Comparison of ENCODE assay signal across 9 cellular contexts in genomic region chr2:233059797-233060499, GRCh38. TPM values are rescaled to one million over a fixed set of nuclear protein-coding genes. Genes with fewer than 3 reads are reported as not detected.
DNase-seq lines count a peak whose midpoint lies in the region; ATAC-seq and TF ChIP-seq lines count a peak whose summit lies in the region.
"Had no signal": no experiment of that assay in that cellular context is flagged by ENCODE, and none has a peak within 500 bp of the region (broad histone marks: within the 10 kb centered on the region; RNA-seq: fewer than 3 reads in every experiment).

Gene INPP5D (plus strand): TSS chr2:233060342. CDS start chr2:233060479, 137 bp downstream.

- peak within 1 kb of the TSS; percentile 96 for H3K4me3 Mint-ChIP-seq in activated CD4-positive, alpha-beta T cell treated with anti-CD3 and anti-CD28 coated beads for 36 hours

- H3K27ac Mint-ChIP-seq in activated CD4-positive, alpha-beta T cell treated with anti-CD3 and anti-CD28 coated beads for 36 hours = peak within 1 kb of the TSS; percentile 90

- H3K27ac ChIP-seq in dorsolateral prefrontal cortex = peak within 1 kb of the TSS in 55 of 59 donors; percentile 25 to 87 (median 69)
- H3K27ac ChIP-seq: 22Rv1 had no signal

- DNase-seq in DMS53 (lab: John Stamatoyannopoulos, UW) (peak; percentile 48), DMS53 treated with DMSO at 0.1 percent for 48 hours (lab: John Stamatoyannopoulos, UW; ENCODE audit: unreplicated experiment) (no peak), dorsolateral prefrontal cortex (peak in 3 of 10 donors; percentile 28 to 37 (median 32)), pons (ENCODE audit: low spot score) (peak; percentile 74), foreskin melanocyte (no peak)
- peak; percentile 83 for DNase-seq in activated CD4-positive, alpha-beta T cell treated with anti-CD3 and anti-CD28 coated beads for 36 hours

- POLR2A ChIA-PET in activated CD4-positive, alpha-beta T cell treated with anti-CD3 and anti-CD28 coated beads for 36 hours (lab: Charles Lee) = interaction anchor here (0.5 to 2.4 kb wide), 7 partner anchors 15 to 1384 kb away, joined by 3 to 29 read pairs (median 4); partner anchors contain the start of gene ATG16L1

- CTCF ChIA-PET in activated CD4-positive, alpha-beta T cell treated with anti-CD3 and anti-CD28 coated beads for 36 hours (lab: Charles Lee) = interaction anchor here (0.7 to 3.4 kb wide), 21 partner anchors 8 to 209 kb away, joined by 3 to 22 read pairs (median 4); partner anchors contain the start of gene ATG16L1

- no peaks in the 10 kb centered on the region for H3K9me3 Mint-ChIP-seq in activated CD4-positive, alpha-beta T cell treated with anti-CD3 and anti-CD28 coated beads for 36 hours (ENCODE audit: low read depth)

- intact Hi-C loops in activated CD4-positive, alpha-beta T cell treated with anti-CD3 and anti-CD28 coated beads for 36 hours (cut with DNase I, micrococcal nuclease) = loop anchor here (1.0 to 10.0 kb wide), 8 partner anchors 40 to 455 kb away; partner anchors contain the start of genes ATG16L1 (in 1 of the 2), DGKD (in 1 of the 2) and GIGYF2 (in 1 of the 2)
- intact Hi-C loops in dorsolateral prefrontal cortex (cut with DNase I) = loop anchor here in 1 of 2 donors (2.0 kb wide), 1 partner anchor 205 kb away; no protein-coding TSS in a partner anchor

- peak within 1 kb of the TSS in 57 of 59 donors; percentile 2 to 64 (median 40) for H3K4me3 ChIP-seq in dorsolateral prefrontal cortex

- peaks cover 4% of the 10 kb centered on the region for H3K36me3 Mint-ChIP-seq in activated CD4-positive, alpha-beta T cell treated with anti-CD3 and anti-CD28 coated beads for 36 hours (ENCODE audit: low read depth)

- no peaks in the 10 kb centered on the region for H3K27me3 Mint-ChIP-seq in activated CD4-positive, alpha-beta T cell treated with anti-CD3 and anti-CD28 coated beads for 36 hours

- ATAC-seq in HG03521 (IDR thresholded peaks at IDR 0.05; ENCODE audit: unreplicated experiment) (peak; percentile 40), HG02884 (IDR thresholded peaks at IDR 0.05; ENCODE audit: unreplicated experiment) (no peak)
- ATAC-seq in activated CD4-positive, alpha-beta T cell treated with anti-CD3 and anti-CD28 coated beads for 36 hours = peak; percentile 68

- TF ChIP-seq CTCF in dorsolateral prefrontal cortex (IDR thresholded peaks at IDR 0.05 in 54 of 56, conservative IDR thresholded peaks at IDR 0.05 in 2 of 56; ENCODE audit: low read depth in 1 of 56, partially characterized antibody in 56 of 56) = no peak

- no peaks in the 10 kb centered on the region for H3K27me3 ChIP-seq in dorsolateral prefrontal cortex

- H3K4me1 Mint-ChIP-seq in activated CD4-positive, alpha-beta T cell treated with anti-CD3 and anti-CD28 coated beads for 36 hours = peaks cover 30% of the 10 kb centered on the region

RNA-seq across cellular contexts. Expression of gene INPP5D, which starts in this region (rescaled TPM):
- total RNA-seq in activated CD4-positive, alpha-beta T cell treated with anti-CD3 and anti-CD28 coated beads for 36 hours = 10 to 100 TPM; 40.5 to 53.4 TPM
- total RNA-seq in dorsolateral prefrontal cortex = 10 to 100 TPM in 117 of 120 experiments, 1 to 10 TPM in 3; 5.0 to 38.5 (median 18.8) TPM

Comparison
In these comparisons a context has a peak if more than half of its experiments do, and no peak if none do; other contexts are left out.
1. DNase-seq: peak in DMS53 (single experiment), activated CD4-positive, alpha-beta T cell treated with anti-CD3 and anti-CD28 coated beads for 36 hours (single experiment) and pons (single experiment); none in DMS53 treated with DMSO at 0.1 percent for 48 hours (single experiment) and foreskin melanocyte (single experiment).